In the genomic region with DNA sequence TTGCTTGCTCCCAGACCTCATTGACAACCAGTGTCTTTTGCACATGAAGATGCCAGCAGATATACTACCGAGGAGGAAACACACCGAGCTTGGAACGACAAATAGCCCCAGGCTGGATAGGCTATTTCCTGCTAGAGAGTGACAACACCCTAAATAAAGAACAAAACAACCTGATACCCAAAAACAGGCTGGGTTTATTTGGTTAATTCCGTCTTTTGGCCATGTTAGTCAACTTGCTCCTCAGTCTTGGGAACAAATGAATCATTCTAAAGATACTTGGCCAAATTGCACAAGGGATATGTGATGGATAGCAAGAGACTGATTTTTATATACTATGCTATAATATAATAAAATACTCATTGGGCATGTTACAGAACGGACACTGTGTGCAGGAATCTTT, we compare ENCODE assay signal across 20 cellular contexts. TPM values are rescaled to one million over a fixed set of nuclear protein-coding genes. Genes with fewer than 3 reads are reported as not detected.
"Had no signal": no experiment of that assay in that cellular context is flagged by ENCODE, and none has a peak within 500 bp of the region (broad histone marks: within the 10 kb centered on the region; RNA-seq: fewer than 3 reads in every experiment).

No MANE protein-coding gene starts in this region.

- ATAC-seq: activated T-helper 17 cell treated with anti-CD3 and anti-CD28 coated beads, Interleukin-2, amount 50 U/mL, for 72 hours; left cardiac atrium; naive thymus-derived CD4-positive, alpha-beta T cell had no signal

- DNase-seq: activated B cell treated with CpG ODN at 0.5 μM for 24 hours; activated CD4-positive, alpha-beta T cell treated with anti-CD3 and anti-CD28 coated beads, Interleukin-2, amount 10 ng/mL, durations not matched to agents 7 days and 5 days; activated naive CD4-positive, alpha-beta T cell treated with anti-CD3 and anti-CD28 coated beads for 36 hours; activated T-cell treated with anti-CD3 and anti-CD28 coated beads for 4 hours; dorsolateral prefrontal cortex; hypothalamus; immature natural killer cell; left cardiac atrium; naive thymus-derived CD4-positive, alpha-beta T cell; posterior cingulate gyrus; small intestine; tibial artery had no signal

- H3K9me3 ChIP-seq: adrenal gland, neutrophil, right atrium auricular region, tibial artery, vagina had no signal

- FAIRE-seq: small intestine had no signal

- H3K4me3 ChIP-seq: adrenal gland, dorsolateral prefrontal cortex, lung, right atrium auricular region, tibial artery, vagina had no signal

- H3K27ac ChIP-seq: adrenal gland, dorsolateral prefrontal cortex, neutrophil, right atrium auricular region, tibial artery, vagina had no signal

- H3K36me3 ChIP-seq: adrenal gland, neutrophil, right atrium auricular region, tibial artery, vagina had no signal

- H3K27me3 ChIP-seq: adrenal gland, dorsolateral prefrontal cortex, right atrium auricular region, vagina had no signal

- H3K4me1 ChIP-seq: adrenal gland, right atrium auricular region, tibial artery, vagina had no signal

RNA-seq across cellular contexts. Expression of gene MUC22, which starts 11.5 kb away (rescaled TPM):
- total RNA-seq: activated B cell treated with CpG ODN at 0.5 μM for 24 hours; activated CD4-positive, alpha-beta T cell treated with anti-CD3 and anti-CD28 coated beads, Interleukin-2, amount 10 ng/mL, durations not matched to agents 7 days and 5 days; activated CD8-positive, alpha-beta memory T cell treated with anti-CD3 and anti-CD28 coated beads for 36 hours; activated naive CD4-positive, alpha-beta T cell treated with anti-CD3 and anti-CD28 coated beads for 36 hours; activated T-helper 17 cell treated with anti-CD3 and anti-CD28 coated beads, Interleukin-2, amount 50 U/mL, for 72 hours; adrenal gland; dorsolateral prefrontal cortex; mononuclear cell; naive thymus-derived CD4-positive, alpha-beta T cell; right atrium auricular region had no signal
- polyA plus RNA-seq: adrenal gland; immature natural killer cell; naive thymus-derived CD4-positive, alpha-beta T cell; small intestine had no signal

RNA-seq across cellular contexts. Expression of gene MUC21, which starts 15.3 kb away (rescaled TPM):
- total RNA-seq: activated B cell treated with CpG ODN at 0.5 μM for 24 hours; activated CD4-positive, alpha-beta T cell treated with anti-CD3 and anti-CD28 coated beads, Interleukin-2, amount 10 ng/mL, durations not matched to agents 7 days and 5 days; activated CD8-positive, alpha-beta memory T cell treated with anti-CD3 and anti-CD28 coated beads for 36 hours; activated naive CD4-positive, alpha-beta T cell treated with anti-CD3 and anti-CD28 coated beads for 36 hours; activated T-helper 17 cell treated with anti-CD3 and anti-CD28 coated beads, Interleukin-2, amount 50 U/mL, for 72 hours; adrenal gland; left cardiac atrium; mononuclear cell; naive thymus-derived CD4-positive, alpha-beta T cell; right atrium auricular region had no signal
- polyA plus RNA-seq: immature natural killer cell; naive thymus-derived CD4-positive, alpha-beta T cell had no signal

RNA-seq across cellular contexts. Expression of gene MUCL3, which starts 58.0 kb away (rescaled TPM):
- total RNA-seq: activated B cell treated with CpG ODN at 0.5 μM for 24 hours; activated CD4-positive, alpha-beta T cell treated with anti-CD3 and anti-CD28 coated beads, Interleukin-2, amount 10 ng/mL, durations not matched to agents 7 days and 5 days; activated CD8-positive, alpha-beta memory T cell treated with anti-CD3 and anti-CD28 coated beads for 36 hours; activated naive CD4-positive, alpha-beta T cell treated with anti-CD3 and anti-CD28 coated beads for 36 hours; activated T-helper 17 cell treated with anti-CD3 and anti-CD28 coated beads, Interleukin-2, amount 50 U/mL, for 72 hours; adrenal gland; dorsolateral prefrontal cortex; left cardiac atrium; mononuclear cell; naive thymus-derived CD4-positive, alpha-beta T cell; right atrium auricular region had no signal
- polyA plus RNA-seq: immature natural killer cell; naive thymus-derived CD4-positive, alpha-beta T cell had no signal
